15 cellular contexts compared by ENCODE assay signal in genomic region chr12:46752396-46752795, GRCh38.
DNase-seq lines count a peak whose midpoint lies in the region; ATAC-seq lines count a peak whose summit lies in the region.
"Had no signal": no experiment of that assay in that cellular context is flagged by ENCODE, and none has a peak within 500 bp of the region (broad histone marks: within the 10 kb centered on the region; RNA-seq: fewer than 3 reads in every experiment).

No MANE protein-coding gene starts in this region.

- DNase-seq in COLO829 (ENCODE audit: low spot score): peak; percentile 20
- peak; percentile 5 for DNase-seq in HT1080 (ENCODE audit: low read depth)
- DNase-seq in SK-N-MC (ENCODE audit: low read depth, low spot score): peak; percentile 92
- peak; percentile 53 for DNase-seq in iris pigment epithelial cell (ENCODE audit: low read depth)
- no peak for DNase-seq in stimulated activated effector memory CD8-positive, alpha-beta T cell treated with anti-CD3 and anti-CD28 coated beads, Interleukin-12 subunit alpha, Interleukin-12 subunit beta, amount 100 ng/mL, for 72 hours (ENCODE audit: low spot score in 2 of 2)
- no peak for DNase-seq in NAMALWA (ENCODE audit: low spot score)
- no peak for DNase-seq in NCI-H774 (lab: John Stamatoyannopoulos, UW)
- DNase-seq: COR-L47, EL, HFFc6, NCI-H1092, NCI-H510A treated with DMSO at 0.1 percent for 48 hours, SHP77 had no signal

- H3K36me3 Mint-ChIP-seq in stimulated activated effector memory CD8-positive, alpha-beta T cell treated with anti-CD3 and anti-CD28 coated beads, Interleukin-12 subunit alpha, Interleukin-12 subunit beta, amount 100 ng/mL, for 72 hours: no peaks in the 10 kb centered on the region

- H3K4me3 ChIP-seq in SK-N-MC: peak overlapping the region; percentile 63

- H3K4me3 Mint-ChIP-seq in stimulated activated effector memory CD8-positive, alpha-beta T cell treated with anti-CD3 and anti-CD28 coated beads, Interleukin-12 subunit alpha, Interleukin-12 subunit beta, amount 100 ng/mL, for 72 hours: no peak overlapping the region
- H3K4me3 Mint-ChIP-seq: HFFc6, IgD-negative memory B cell had no signal

- peaks cover 3% of the 10 kb centered on the region; the same call in 1 of the 2 replicates for H3K9me3 ChIP-seq in SK-N-MC (ENCODE audit: low read depth, low read length)

- no peak for ATAC-seq in stimulated activated effector memory CD8-positive, alpha-beta T cell treated with anti-CD3 and anti-CD28 coated beads, Interleukin-12 subunit alpha, Interleukin-12 subunit beta, amount 100 ng/mL, for 72 hours

- peak overlapping the region; percentile 100 for H3K27ac ChIP-seq in SK-N-MC
- H3K27ac ChIP-seq: C4-2B had no signal

- no peaks in the 10 kb centered on the region for H3K36me3 ChIP-seq in SK-N-MC (ENCODE audit: insufficient read depth, low read length)

- H3K27ac Mint-ChIP-seq in stimulated activated effector memory CD8-positive, alpha-beta T cell treated with anti-CD3 and anti-CD28 coated beads, Interleukin-12 subunit alpha, Interleukin-12 subunit beta, amount 100 ng/mL, for 72 hours: no peak overlapping the region
- H3K27ac Mint-ChIP-seq: HFFc6, IgD-negative memory B cell had no signal

- no peaks in the 10 kb centered on the region for H3K4me1 Mint-ChIP-seq in stimulated activated effector memory CD8-positive, alpha-beta T cell treated with anti-CD3 and anti-CD28 coated beads, Interleukin-12 subunit alpha, Interleukin-12 subunit beta, amount 100 ng/mL, for 72 hours

- H3K9ac ChIP-seq in SK-N-MC (ENCODE audit: insufficient read length): no peak overlapping the region

- H3K9me3 Mint-ChIP-seq in stimulated activated effector memory CD8-positive, alpha-beta T cell treated with anti-CD3 and anti-CD28 coated beads, Interleukin-12 subunit alpha, Interleukin-12 subunit beta, amount 100 ng/mL, for 72 hours: peaks cover 7% of the 10 kb centered on the region
- H3K9me3 Mint-ChIP-seq: HFFc6 had no signal

Comparison
In these comparisons a context has a peak if more than half of its experiments do, and no peak if none do; other contexts are left out.
1. DNase-seq: peak in COLO829 (single experiment), HT1080 (single experiment), SK-N-MC (single experiment) and iris pigment epithelial cell (single experiment); none in stimulated activated effector memory CD8-positive, alpha-beta T cell treated with anti-CD3 and anti-CD28 coated beads, Interleukin-12 subunit alpha, Interleukin-12 subunit beta, amount 100 ng/mL, for 72 hours (0 of 2), NAMALWA (single experiment) and NCI-H774 (single experiment).